37 cellular contexts compared by ENCODE assay signal in the genomic region with DNA sequence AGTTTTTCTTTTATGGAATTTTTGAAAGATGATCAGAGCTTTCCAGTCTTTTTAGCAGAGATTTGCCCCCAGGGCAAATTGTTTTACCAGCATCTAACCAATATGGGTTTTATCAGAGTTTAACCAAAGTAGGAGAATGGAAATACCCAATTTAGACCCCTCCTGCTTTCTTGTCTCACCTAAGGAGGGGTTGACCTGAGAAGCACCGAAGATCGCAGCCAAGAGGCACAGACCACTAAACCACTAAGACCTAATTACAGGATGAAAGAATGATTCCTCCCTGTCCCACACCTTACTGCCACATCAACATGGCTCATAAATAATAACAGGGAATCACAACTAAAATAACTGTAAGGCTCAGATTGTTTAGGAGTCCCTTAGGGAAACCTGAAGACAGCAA.
"Had no signal": no experiment of that assay in that cellular context is flagged by ENCODE, and none has a peak within 500 bp of the region (broad histone marks: within the 10 kb centered on the region; RNA-seq: fewer than 3 reads in every experiment).

No MANE protein-coding gene starts in this region.

- H3K27me3 ChIP-seq: adrenal gland, ascending aorta, body of pancreas, brain microvascular endothelial cell, breast epithelium, cardiac muscle cell had no signal

- H3K4me3 ChIP-seq: adrenal gland, ascending aorta, body of pancreas, breast epithelium, cardiac muscle cell had no signal

- H3K4me3 Mint-ChIP-seq: activated naive CD4-positive, alpha-beta T cell treated with anti-CD3 and anti-CD28 coated beads for 36 hours; activated naive CD4-positive, alpha-beta T cell treated with anti-CD3 and anti-CD28 coated beads, Interleukin-2, amount 10 ng/mL, durations not matched to agents 7 days and 5 days; activated naive CD4-positive, alpha-beta T cell treated with anti-CD3 and anti-CD28 coated beads, Interleukin-2, amount 50 U/mL, for 24 hours; activated naive CD8-positive, alpha-beta T cell; activated naive CD8-positive, alpha-beta T cell treated with anti-CD3 and anti-CD28 coated beads for 36 hours; activated naive CD8-positive, alpha-beta T cell treated with anti-CD3 and anti-CD28 coated beads, Interleukin-2, amount 10 ng/mL, durations not matched to agents 7 days and 5 days; activated T-cell treated with anti-CD3 and anti-CD28 coated beads, Interleukin-2, amount 50 U/mL, for 24 hours; activated T-cell treated with anti-CD3 and anti-CD28 coated beads, Interleukin-2, amount 50 U/mL, for 4 hours; activated T-cell treated with anti-CD3 and anti-CD28 coated beads, Interleukin-2, amount 50 U/mL, for 72 hours; activated T-helper 1 cell treated with anti-CD3 and anti-CD28 coated beads, Interleukin-12 subunit alpha, Interleukin-12 subunit beta, Interleukin-2, Interleukin-4 antibody, amounts not matched to agents 30 ng/mL and 10 ng/mL and 1 ng/mL, durations not matched to agents 14 hours and 24 hours and 36 hours; activated T-helper 17 cell treated with anti-CD3 and anti-CD28 coated beads, Interleukin-2, amount 50 U/mL, for 72 hours; brain had no signal

- H3K9me3 ChIP-seq: adrenal gland, ascending aorta, body of pancreas, breast epithelium had no signal

- H3K27ac Mint-ChIP-seq: activated naive CD4-positive, alpha-beta T cell treated with anti-CD3 and anti-CD28 coated beads for 36 hours; activated naive CD4-positive, alpha-beta T cell treated with anti-CD3 and anti-CD28 coated beads, Interleukin-2, amount 10 ng/mL, durations not matched to agents 7 days and 5 days; activated naive CD4-positive, alpha-beta T cell treated with anti-CD3 and anti-CD28 coated beads, Interleukin-2, amount 50 U/mL, for 24 hours; activated naive CD4-positive, alpha-beta T cell treated with anti-CD3 and anti-CD28 coated beads, Interleukin-2, amount 50 U/mL, for 72 hours; activated naive CD8-positive, alpha-beta T cell; activated naive CD8-positive, alpha-beta T cell treated with anti-CD3 and anti-CD28 coated beads for 36 hours; activated naive CD8-positive, alpha-beta T cell treated with anti-CD3 and anti-CD28 coated beads, Interleukin-2, amount 10 ng/mL, durations not matched to agents 7 days and 5 days; activated T-cell treated with anti-CD3 and anti-CD28 coated beads, Interleukin-2, amount 50 U/mL, for 24 hours; activated T-cell treated with anti-CD3 and anti-CD28 coated beads, Interleukin-2, amount 50 U/mL, for 72 hours; activated T-helper 1 cell treated with anti-CD3 and anti-CD28 coated beads, Interleukin-12 subunit alpha, Interleukin-12 subunit beta, Interleukin-2, Interleukin-4 antibody, amounts not matched to agents 30 ng/mL and 10 ng/mL and 1 ng/mL, durations not matched to agents 14 hours and 24 hours and 36 hours; activated T-helper 17 cell treated with anti-CD3 and anti-CD28 coated beads, Interleukin-2, amount 50 U/mL, for 72 hours; activated T-helper 2 cell treated with anti-CD3 and anti-CD28 coated beads, Interferon-gamma antibody, Interleukin-2, Interleukin-4, amounts not matched to agents 10 μg/mL and 5 μg/mL and 100 μg/mL, durations not matched to agents 14 hours and 24 hours and 36 hours; brain had no signal

- DNase-seq: activated effector memory CD4-positive, alpha-beta T cell treated with anti-CD3 and anti-CD28 coated beads, Interleukin-2, amount 50 U/mL, for 16 hours; activated effector memory CD4-positive, alpha-beta T cell treated with Interleukin-2 at 50 U/mL for 16 hours; activated gamma-delta T cell; activated gamma-delta T cell treated with Interleukin-2 at 50 U/mL for 16 hours; activated naive CD4-positive, alpha-beta T cell; activated naive CD4-positive, alpha-beta T cell treated with anti-CD3 and anti-CD28 coated beads for 36 hours; activated naive CD4-positive, alpha-beta T cell treated with anti-CD3 and anti-CD28 coated beads, Interleukin-2, amount 10 ng/mL, durations not matched to agents 7 days and 5 days; activated naive CD4-positive, alpha-beta T cell treated with anti-CD3 and anti-CD28 coated beads, Interleukin-2, amount 50 U/mL, for 16 hours; activated naive CD4-positive, alpha-beta T cell treated with Interleukin-2 at 50 U/mL for 16 hours; activated naive CD8-positive, alpha-beta T cell treated with anti-CD3 and anti-CD28 coated beads for 36 hours; activated naive CD8-positive, alpha-beta T cell treated with anti-CD3 and anti-CD28 coated beads, Interleukin-2, amount 10 ng/mL, durations not matched to agents 7 days and 5 days; activated T-cell treated with anti-CD3 and anti-CD28 coated beads, Interleukin-2, amount 50 U/mL, for 1 hour; activated T-cell treated with anti-CD3 and anti-CD28 coated beads, Interleukin-2, amount 50 U/mL, for 24 hours; activated T-cell treated with anti-CD3 and anti-CD28 coated beads, Interleukin-2, amount 50 U/mL, for 4 hours; activated T-cell treated with anti-CD3 and anti-CD28 coated beads, Interleukin-2, amount 50 U/mL, for 48 hours; activated T-cell treated with anti-CD3 and anti-CD28 coated beads, Interleukin-2, amount 50 U/mL, for 72 hours; adrenal gland; amniotic stem cell; amygdala; anterior cingulate cortex; aorta; body of pancreas; brain microvascular endothelial cell; caudate nucleus; central memory CD4-positive, alpha-beta T cell; cerebellar nuclear complex had no signal

- H3K4me1 Mint-ChIP-seq: activated naive CD4-positive, alpha-beta T cell treated with anti-CD3 and anti-CD28 coated beads, Interleukin-2, amount 10 ng/mL, durations not matched to agents 7 days and 5 days; activated naive CD8-positive, alpha-beta T cell treated with anti-CD3 and anti-CD28 coated beads for 36 hours; activated naive CD8-positive, alpha-beta T cell treated with anti-CD3 and anti-CD28 coated beads, Interleukin-2, amount 10 ng/mL, durations not matched to agents 7 days and 5 days; activated T-helper 17 cell treated with anti-CD3 and anti-CD28 coated beads, Interleukin-2, amount 50 U/mL, for 72 hours; brain had no signal

- FAIRE-seq: bronchial epithelial cell had no signal

- ATAC-seq: activated naive CD4-positive, alpha-beta T cell treated with anti-CD3 and anti-CD28 coated beads, Interleukin-2, amount 50 U/mL, for 72 hours; activated T-cell treated with anti-CD3 and anti-CD28 coated beads, Interleukin-2, amount 50 U/mL, for 4 hours; activated T-cell treated with anti-CD3 and anti-CD28 coated beads, Interleukin-2, amount 50 U/mL, for 72 hours; activated T-helper 17 cell treated with anti-CD3 and anti-CD28 coated beads, Interleukin-2, amount 50 U/mL, for 72 hours; body of pancreas had no signal

- H3K4me1 ChIP-seq: adrenal gland, ascending aorta, body of pancreas, breast epithelium had no signal

- H3K27ac ChIP-seq: adrenal gland, ascending aorta, body of pancreas, brain microvascular endothelial cell, breast epithelium, cardiac muscle cell had no signal

- H3K9me3 Mint-ChIP-seq: activated T-cell treated with anti-CD3 and anti-CD28 coated beads, Interleukin-2, amount 50 U/mL, for 4 hours had no signal

- H3K36me3 ChIP-seq: brain microvascular endothelial cell had no signal

- H3K27me3 Mint-ChIP-seq: activated naive CD4-positive, alpha-beta T cell treated with anti-CD3 and anti-CD28 coated beads, Interleukin-2, amount 10 ng/mL, durations not matched to agents 7 days and 5 days; activated naive CD4-positive, alpha-beta T cell treated with anti-CD3 and anti-CD28 coated beads, Interleukin-2, amount 50 U/mL, for 24 hours; activated naive CD8-positive, alpha-beta T cell; activated naive CD8-positive, alpha-beta T cell treated with anti-CD3 and anti-CD28 coated beads for 36 hours; activated naive CD8-positive, alpha-beta T cell treated with anti-CD3 and anti-CD28 coated beads, Interleukin-2, amount 10 ng/mL, durations not matched to agents 7 days and 5 days; activated T-cell treated with anti-CD3 and anti-CD28 coated beads, Interleukin-2, amount 50 U/mL, for 24 hours; activated T-helper 17 cell treated with anti-CD3 and anti-CD28 coated beads, Interleukin-2, amount 50 U/mL, for 72 hours had no signal
